In genomic region chr9:126619336-126619919, GRCh38 we compare ENCODE assay signal across 34 cellular contexts. TPM values are rescaled to one million over a fixed set of nuclear protein-coding genes. Genes with fewer than 3 reads are reported as not detected.
DNase-seq lines count a peak whose midpoint lies in the region; ATAC-seq, FAIRE-seq and TF ChIP-seq lines count a peak whose summit lies in the region.
"Had no signal": no experiment of that assay in that cellular context is flagged by ENCODE, and none has a peak within 500 bp of the region (broad histone marks: within the 10 kb centered on the region; RNA-seq: fewer than 3 reads in every experiment).

No MANE protein-coding gene starts in this region.

- H3K9ac ChIP-seq in H1 (replicated peaks in 1 of 4; ENCODE audit: extremely low read depth in 1 of 4, low read depth in 3 of 4, low read length in 3 of 4), result no peak overlapping the region

- TF ChIP-seq POLR2A in breast epithelium (IDR thresholded peaks at IDR 0.05) (no peak), H1 (IDR thresholded peaks at IDR 0.05; ENCODE audit: control extremely low read depth in 1 of 2, low read depth in 2 of 2, low read length in 2 of 2) (no peak)

- H3K56ac ChIP-seq in H1 (replicated peaks; ENCODE audit: insufficient read length, low read depth, low read length), result no peak overlapping the region

- H3K27me3 Mint-ChIP-seq in MCF 10A (ENCODE audit: insufficient read depth, unreplicated experiment) (peaks cover 9% of the 10 kb centered on the region), mesothelial cell of epicardium (ENCODE audit: low read depth) (peaks cover 97% of the 10 kb centered on the region)
- peaks cover 69% of the 10 kb centered on the region for H3K27me3 Mint-ChIP-seq in CD8-positive, alpha-beta T cell (ENCODE audit: low read depth)

- DNase-seq in breast epithelium (ENCODE audit: low spot score in 2 of 2) (no peak), MCF 10A (ENCODE audit: unreplicated experiment) (no peak), H1 (ENCODE audit: low read depth in 1 of 2, low spot score in 2 of 2) (no peak), mesothelial cell of epicardium (ENCODE audit: low spot score in 2 of 2, unreplicated experiment in 2 of 2) (no peak), DMS53 treated with DMSO at 0.1 percent for 48 hours (lab: John Stamatoyannopoulos, UW; ENCODE audit: unreplicated experiment) (no peak), GM03348 (ENCODE audit: low spot score) (no peak)
- DNase-seq in CD8-positive, alpha-beta T cell, result no peak
- no peak for DNase-seq in activated CD4-positive, CD25-positive, alpha-beta regulatory T cell treated with anti-CD3 and anti-CD28 coated beads, Interleukin-2, amount 50 U/mL, for 72 hours
- DNase-seq: activated CD4-positive, alpha-beta T cell treated with anti-CD3 and anti-CD28 coated beads for 36 hours; activated effector memory CD4-positive, alpha-beta T cell treated with anti-CD3 and anti-CD28 coated beads, Interleukin-2, amount 50 U/mL, for 16 hours; Calu3; esophagus squamous epithelium; foreskin keratinocyte; left cardiac atrium; NCI-H1048; NCI-H1694 treated with DMSO at 0.1 percent for 48 hours; NCI-H510A; SHP77 treated with DMSO at 0.1 percent for 48 hours; stimulated activated CD4-positive, alpha-beta T cell treated with anti-CD3 and anti-CD28 coated beads, Interleukin-2, amount 100 ng/mL, for 24 hours; stimulated activated naive CD8-positive, alpha-beta T cell treated with anti-CD3 and anti-CD28 coated beads, Interleukin-15, Interleukin-2, amounts not matched to agents 100 U/mL and 50 U/mL, for 24 hours; uterus had no signal

- H3K4me2 ChIP-seq in H1 (ENCODE audit: insufficient read depth in 1 of 2, low read depth in 2 of 2, low read length in 2 of 2), result peak overlapping the region; percentile 66 to 68
- H3K4me2 ChIP-seq: A549 had no signal

- no peak for TF ChIP-seq EP300 in H1 (IDR thresholded peaks at IDR 0.05; ENCODE audit: borderline replicate concordance in 1 of 2, low read depth in 2 of 2, low read length in 2 of 2)

- peak overlapping the region in 2 of 3 donors; percentile 66 to 84 for H3K4me3 ChIP-seq in breast epithelium
- peak overlapping the region in 3 of 4 experiments; percentile 14 to 51 (median 29); a peak in 4 of 8 replicates for H3K4me3 ChIP-seq in H1 (ENCODE audit: extremely low read depth in 1 of 4, insufficient read depth in 2 of 4, low read depth in 3 of 4, low read length in 4 of 4)
- H3K4me3 ChIP-seq in CD8-positive, alpha-beta T cell (ENCODE audit: low read depth, low read length), result no peak overlapping the region
- H3K4me3 ChIP-seq: A549, cardiac muscle cell, coronary artery, heart left ventricle, thoracic aorta, uterus had no signal

- H3K23ac ChIP-seq in H1 (ENCODE audit: insufficient read length), result no peak overlapping the region

- H3K36me3 ChIP-seq in breast epithelium (no peaks in the 10 kb centered on the region), H1 (ENCODE audit: control insufficient read depth in 2 of 4, insufficient read depth in 4 of 4, low read length in 3 of 4) (peaks cover 0 to 5% (median 0%) of the 10 kb centered on the region in 4 experiments; a peak in 1 of 8 replicates)
- H3K36me3 ChIP-seq in CD8-positive, alpha-beta T cell (ENCODE audit: insufficient read depth, low read length), result no peaks in the 10 kb centered on the region
- H3K36me3 ChIP-seq: cardiac muscle cell, esophagus squamous epithelium, heart left ventricle, neutrophil, spleen, thoracic aorta, uterus had no signal

- no peak overlapping the region for H4K91ac ChIP-seq in H1 (replicated peaks; ENCODE audit: insufficient read length, low read length)

- H2BK5ac ChIP-seq in H1 (ENCODE audit: low read depth, low read length), result no peak overlapping the region

- no peak overlapping the region for H2AFZ ChIP-seq in H1 (ENCODE audit: low read length)

- peaks cover 2% of the 10 kb centered on the region; the same call in 1 of the 2 replicates for H3K23me2 ChIP-seq in H1 (ENCODE audit: low read depth, low read length)

- no peak for FAIRE-seq in H1 (lab: Jason Lieb, UNC)
- FAIRE-seq: A549, endometrium, GM18507, RCC 7860 had no signal

- no peaks in the 10 kb centered on the region for H3K4me1 Mint-ChIP-seq in MCF 10A (ENCODE audit: insufficient read depth, unreplicated experiment)
- H3K4me1 Mint-ChIP-seq in mesothelial cell of epicardium, result peaks cover 19% of the 10 kb centered on the region
- H3K4me1 Mint-ChIP-seq in CD8-positive, alpha-beta T cell (ENCODE audit: low read depth), result peaks cover 19% of the 10 kb centered on the region

- no peaks in the 10 kb centered on the region for H3K9me3 Mint-ChIP-seq in MCF 10A (ENCODE audit: unreplicated experiment)
- no peaks in the 10 kb centered on the region for H3K9me3 Mint-ChIP-seq in mesothelial cell of epicardium
- H3K9me3 Mint-ChIP-seq in CD8-positive, alpha-beta T cell, result no peaks in the 10 kb centered on the region
- H3K9me3 Mint-ChIP-seq: activated naive CD8-positive, alpha-beta T cell treated with anti-CD3 and anti-CD28 coated beads, Interleukin-2, amount 10 ng/mL, durations not matched to agents 7 days and 5 days; T-helper 2 cell treated with Interferon-gamma antibody and Interleukin-4, amounts not matched to agents 5 μg/mL and 100 μg/mL, for 36 hours had no signal

- intact Hi-C loops in breast epithelium (cut with DNase I; ENCODE audit: low total_unique reads), result loop anchor here (5.0 kb wide), 1 partner anchor 838 kb away; no protein-coding TSS in a partner anchor
- intact Hi-C loops in MCF 10A (cut with micrococcal nuclease), result no loop called here
- intact Hi-C loops in CD8-positive, alpha-beta T cell (cut with DNase I, micrococcal nuclease), result no loop called here

- no peak overlapping the region for H2BK120ac ChIP-seq in H1 (replicated peaks; ENCODE audit: low read depth, low read length)

- no peaks in the 10 kb centered on the region for H3K79me1 ChIP-seq in H1 (ENCODE audit: low read depth, low read length)

- H3K27ac ChIP-seq in breast epithelium, result peak overlapping the region; percentile 91 to 93
- H3K27ac ChIP-seq in H1 (ENCODE audit: low read depth, low read length), result no peak overlapping the region
- no peak overlapping the region for H3K27ac ChIP-seq in CD8-positive, alpha-beta T cell (ENCODE audit: low read depth, low read length)
- H3K27ac ChIP-seq: A549, cardiac muscle cell, coronary artery, esophagus squamous epithelium, foreskin keratinocyte, heart left ventricle, neutrophil, spleen, thoracic aorta, uterus had no signal

- no peak overlapping the region for H4K5ac ChIP-seq in H1 (ENCODE audit: insufficient read length, low read depth, low read length)

- H2AK5ac ChIP-seq in H1 (ENCODE audit: low read depth, low read length), result no peak overlapping the region

- no peaks in the 10 kb centered on the region for H3K9me3 ChIP-seq in breast epithelium
- H3K9me3 ChIP-seq in H1 (ENCODE audit: insufficient read depth in 2 of 2, low read depth in 1 of 2, low read length in 1 of 2), result no peaks in the 10 kb centered on the region
- H3K9me3 ChIP-seq in CD8-positive, alpha-beta T cell (ENCODE audit: low read length), result no peaks in the 10 kb centered on the region
- H3K9me3 ChIP-seq: A549, esophagus squamous epithelium, heart left ventricle, neutrophil, spleen, thoracic aorta, uterus had no signal

- no peak overlapping the region for H3K4ac ChIP-seq in H1 (replicated peaks; ENCODE audit: insufficient read length, low read depth, low read length)

- H4K20me1 ChIP-seq in H1 (replicated peaks in 1 of 2; ENCODE audit: control insufficient read depth in 1 of 2, insufficient read depth in 2 of 2, low read length in 2 of 2), result peaks cover 4 to 34% of the 10 kb centered on the region in 2 experiments

- H3K4me3 Mint-ChIP-seq in MCF 10A (ENCODE audit: unreplicated experiment), result no peak overlapping the region
- H3K4me3 Mint-ChIP-seq in mesothelial cell of epicardium, result peak overlapping the region; percentile 17
- H3K4me3 Mint-ChIP-seq in CD8-positive, alpha-beta T cell, result no peak overlapping the region
- H3K4me3 Mint-ChIP-seq: activated CD4-positive, alpha-beta T cell treated with anti-CD3 and anti-CD28 coated beads for 36 hours; activated naive CD8-positive, alpha-beta T cell treated with anti-CD3 and anti-CD28 coated beads, Interleukin-2, amount 10 ng/mL, durations not matched to agents 7 days and 5 days; T-helper 2 cell treated with Interferon-gamma antibody and Interleukin-4, amounts not matched to agents 5 μg/mL and 100 μg/mL, for 36 hours had no signal

- H2BK12ac ChIP-seq in H1 (ENCODE audit: low read depth, low read length), result peak overlapping the region; percentile 75; the same call in 1 of the 2 replicates

- H3K27ac Mint-ChIP-seq in MCF 10A (ENCODE audit: low read depth, unreplicated experiment), result no peak overlapping the region
- H3K27ac Mint-ChIP-seq in mesothelial cell of epicardium, result no peak overlapping the region
- H3K27ac Mint-ChIP-seq in CD8-positive, alpha-beta T cell, result no peak overlapping the region
- H3K27ac Mint-ChIP-seq: activated CD4-positive, alpha-beta T cell treated with anti-CD3 and anti-CD28 coated beads for 36 hours; activated naive CD8-positive, alpha-beta T cell treated with anti-CD3 and anti-CD28 coated beads, Interleukin-2, amount 10 ng/mL, durations not matched to agents 7 days and 5 days; T-helper 2 cell treated with Interferon-gamma antibody and Interleukin-4, amounts not matched to agents 5 μg/mL and 100 μg/mL, for 36 hours had no signal

- H3K4me1 ChIP-seq in breast epithelium, result peaks cover 7 to 11% of the 10 kb centered on the region in 2 donors
- peaks cover 14 to 66% (median 45%) of the 10 kb centered on the region in 4 experiments for H3K4me1 ChIP-seq in H1 (replicated peaks in 1 of 4; ENCODE audit: control insufficient read depth in 3 of 4, insufficient read depth in 4 of 4, low read length in 3 of 4)
- peaks cover 7% of the 10 kb centered on the region for H3K4me1 ChIP-seq in CD8-positive, alpha-beta T cell (ENCODE audit: insufficient read depth, low read length)
- H3K4me1 ChIP-seq: A549, foreskin keratinocyte had no signal

- BruUV-seq in MCF 10A (replicated peaks; lab: Mats Ljungman, UMichigan), result no TSS peak

- H2BK20ac ChIP-seq in H1 (ENCODE audit: low read length), result peak overlapping the region; percentile 90; the same call in 1 of the 2 replicates

- no peak for ATAC-seq in CD8-positive, alpha-beta T cell
- ATAC-seq: A549; activated CD4-positive, alpha-beta T cell treated with anti-CD3 and anti-CD28 coated beads for 36 hours; foreskin keratinocyte; heart left ventricle; left cardiac atrium; stimulated activated naive CD8-positive, alpha-beta T cell treated with anti-CD3 and anti-CD28 coated beads, Interleukin-15, Interleukin-2, amounts not matched to agents 100 U/mL and 50 U/mL, for 24 hours had no signal

- WGBS in H1 (ENCODE audit: extremely low coverage in 1 of 2, insufficient coverage in 1 of 2, insufficient read length in 1 of 2, insufficient replicate concordance in 2 of 2, low coverage in 1 of 2, low lambda C conversion rate in 2 of 2, missing lambda C conversion rate in 1 of 2), 2 experiments, result 9% methylated on average over 10 of the region's 10 CpGs; no CpG with 5 or more reads in 1 of the 2 experiments

- POLR2A ChIA-PET in MCF 10A (lab: Yijun Ruan, JAX), result no interaction called here
- POLR2A ChIA-PET in H1 (lab: Charles Lee; ENCODE audit: partially characterized antibody), result interaction anchor here (1.1 kb wide), 1 partner anchor 12 kb away, joined by 3 read pairs; no protein-coding TSS in a partner anchor
- POLR2A ChIA-PET in CD8-positive, alpha-beta T cell (lab: Charles Lee), result no interaction called here

- CTCF ChIA-PET in MCF 10A (lab: Yijun Ruan, JAX) (interaction anchor here (0.5 to 0.9 kb wide), 2 partner anchors 8 to 870 kb away, joined by 3 to 5 read pairs; no protein-coding TSS in a partner anchor), H1 (lab: Charles Lee; ENCODE audit: partially characterized antibody) (interaction anchor here (0.7 to 6.1 kb wide), 7 partner anchors 8 to 87 kb away, joined by 3 to 41 read pairs (median 5); no protein-coding TSS in a partner anchor)
- CTCF ChIA-PET in CD8-positive, alpha-beta T cell (lab: Charles Lee), result no interaction called here

- TF ChIP-seq CTCF in breast epithelium (IDR thresholded peaks at IDR 0.05) (no peak), MCF 10A (IDR thresholded peaks at IDR 0.05; ENCODE audit: unreplicated experiment) (no peak), H1 (IDR thresholded peaks at IDR 0.05; ENCODE audit: control extremely low read depth in 1 of 3, insufficient read depth in 1 of 3, low read depth in 1 of 3, low read length in 3 of 3) (no peak), mesothelial cell of epicardium (IDR thresholded peaks at IDR 0.05; ENCODE audit: unreplicated experiment) (no peak)
- no peak for TF ChIP-seq CTCF in CD8-positive, alpha-beta T cell (IDR thresholded peaks at IDR 0.05)

- H3K27me3 ChIP-seq in breast epithelium (peaks cover 3 to 32% of the 10 kb centered on the region in 2 donors), H1 (replicated peaks in 1 of 4; ENCODE audit: control insufficient read depth in 3 of 4, extremely low read depth in 1 of 4, insufficient read depth in 3 of 4, low read length in 3 of 4) (peaks cover 95 to 100% (median 100%) of the 10 kb centered on the region in 4 experiments)
- H3K27me3 ChIP-seq in CD8-positive, alpha-beta T cell (ENCODE audit: insufficient read depth, low read length), result peaks cover 16% of the 10 kb centered on the region

- no peak for TF ChIP-seq RAD21 in H1 (IDR thresholded peaks at IDR 0.05 in 1 of 2, conservative IDR thresholded peaks at IDR 0.05 in 1 of 2; ENCODE audit: low read depth in 2 of 2, low read length in 2 of 2)

- no peak overlapping the region; the same call in 1 of the 2 replicates for H4K8ac ChIP-seq in H1 (ENCODE audit: extremely low read depth, insufficient read depth, low read length)

- H3K36me3 Mint-ChIP-seq in MCF 10A (ENCODE audit: insufficient read depth, unreplicated experiment), result peaks cover 6% of the 10 kb centered on the region
- H3K36me3 Mint-ChIP-seq in mesothelial cell of epicardium, result no peaks in the 10 kb centered on the region
- no peaks in the 10 kb centered on the region for H3K36me3 Mint-ChIP-seq in CD8-positive, alpha-beta T cell
- H3K36me3 Mint-ChIP-seq: activated naive CD8-positive, alpha-beta T cell treated with anti-CD3 and anti-CD28 coated beads, Interleukin-2, amount 10 ng/mL, durations not matched to agents 7 days and 5 days had no signal

- H3K79me2 ChIP-seq in H1 (ENCODE audit: control insufficient read depth in 1 of 2, insufficient read depth in 2 of 2, low read length in 2 of 2), result no peaks in the 10 kb centered on the region

- H2BK15ac ChIP-seq in H1 (ENCODE audit: low read length), result peak overlapping the region; percentile 61; the same call in 1 of the 2 replicates

- no peak overlapping the region for H3K14ac ChIP-seq in H1 (ENCODE audit: insufficient read length)

- H3K18ac ChIP-seq in H1 (ENCODE audit: extremely low read depth, low read length), result no peak overlapping the region; the same call in 1 of the 2 replicates

RNA-seq across cellular contexts. Expression of gene LMX1B, which starts 5.7 kb away (rescaled TPM):
- total RNA-seq in breast epithelium (10 to 100 TPM in 1 of 3 donors, 1 to 10 TPM in 1, under 1 TPM in 1; 0.16 to 20.3 (median 9.2) TPM), MCF 10A (2022) (3.4 and 3.9 TPM in 2 replicates), mesothelial cell of epicardium (0.09 TPM in 1 of 3 replicates, not detected in the others)
- total RNA-seq in H1 (2021; fragmentation: NEBNext Ultra II Directional; extraction: Animal tissue kit (Norgen Biotek cat#: 25700)), result 0.37 and 0.52 TPM in 2 replicates
- 0.09 and 0.17 TPM in 2 replicates for polyA plus RNA-seq in H1 (2011; rRNA removed)
- 0.17 TPM for polyA plus RNA-seq in H1 (2011; cell fraction: cytosol; rRNA removed)
- 0.24 TPM for polyA plus RNA-seq in H1 (2011; cell fraction: nucleus; rRNA removed)
- polyA plus RNA-seq in H1 (2012, experiment 1 of 2), result 0.17 to 0.24 TPM (median 0.20 TPM) in 4 replicates
- 0.16 TPM for polyA plus RNA-seq in H1 (2012, experiment 2 of 2)
- polyA plus RNA-seq in H1 (2013, experiment 1 of 2), result 0.18 TPM
- polyA plus RNA-seq in H1 (2013, experiment 2 of 2), result 0.22 TPM
- 0.07 and 0.16 TPM in 2 replicates for polyA minus RNA-seq in H1 (2011; rRNA and poly(A)+ RNA removed)
- polyA minus RNA-seq in H1 (2011; cell fraction: cytosol; rRNA and poly(A)+ RNA removed), result 0.44 TPM
- 0.10 TPM for polyA minus RNA-seq in H1 (2011; cell fraction: nucleus; rRNA and poly(A)+ RNA removed)
- not detected for total RNA-seq in CD8-positive, alpha-beta T cell
- total RNA-seq: activated CD4-positive, alpha-beta T cell treated with anti-CD3 and anti-CD28 coated beads for 36 hours; activated naive CD8-positive, alpha-beta T cell treated with anti-CD3 and anti-CD28 coated beads, Interleukin-2, amount 10 ng/mL, durations not matched to agents 7 days and 5 days; Calu3; cardiac muscle cell; thoracic aorta; uterus had no signal
- polyA plus RNA-seq: aorta, cardiac muscle cell had no signal

Comparison
In these comparisons a context has a peak if more than half of its experiments do, and no peak if none do; other contexts are left out.
1. H3K27ac ChIP-seq: peak in breast epithelium (2 of 2); none in H1 (single experiment) and CD8-positive, alpha-beta T cell (single experiment).